ENCODE assay signal across 23 cellular contexts in genomic region chr1:33706634-33707255, GRCh38.
"Had no signal": no experiment of that assay in that cellular context is flagged by ENCODE, and none has a peak within 500 bp of the region (broad histone marks: within the 10 kb centered on the region; RNA-seq: fewer than 3 reads in every experiment).

No MANE protein-coding gene starts in this region.

- H3K4me2 ChIP-seq: hepatocyte had no signal

- H3K27ac ChIP-seq: coronary artery, dorsolateral prefrontal cortex, esophagus squamous epithelium, gastrocnemius medialis, hepatocyte, left lung, lower lobe of right lung had no signal

- H3K4me1 Mint-ChIP-seq: mesothelial cell of epicardium had no signal

- H3K27ac Mint-ChIP-seq: mesothelial cell of epicardium had no signal

- H3K36me3 ChIP-seq: esophagus squamous epithelium, gastrocnemius medialis, left lung, lower lobe of right lung had no signal

- H3K9me3 ChIP-seq: esophagus squamous epithelium, gastrocnemius medialis, left lung, lower lobe of right lung, mucosa of descending colon had no signal

- H3K4me1 ChIP-seq: esophagus squamous epithelium, gastrocnemius medialis, left lung, lower lobe of right lung had no signal

- H3K4me3 Mint-ChIP-seq: mesothelial cell of epicardium had no signal

- H3K79me2 ChIP-seq: hepatocyte had no signal

- FAIRE-seq: colon, endothelial cell of umbilical vein, islet of Langerhans, keratinocyte had no signal

- H2AFZ ChIP-seq: hepatocyte had no signal

- DNase-seq: dermis blood vessel endothelial cell; dorsolateral prefrontal cortex; effector CD4-positive, alpha-beta T cell; effector memory CD4-positive, alpha-beta T cell; esophagus squamous epithelium; foreskin fibroblast; foreskin melanocyte; gastrocnemius medialis; glutamatergic neuron; hypothalamus; left cardiac atrium; left lung; left ventricle myocardium superior; lower lobe of right lung; mesenchymal stem cell; mucosa of descending colon had no signal

- H3K4me3 ChIP-seq: coronary artery, dorsolateral prefrontal cortex, esophagus squamous epithelium, gastrocnemius medialis, hepatocyte, left lung, lower lobe of right lung, mucosa of descending colon had no signal

- ATAC-seq: gastrocnemius medialis, left cardiac atrium, left lung, left ventricle myocardium superior, lower lobe of right lung, mucosa of descending colon had no signal

- H3K36me3 Mint-ChIP-seq: mesothelial cell of epicardium had no signal

- H3K27me3 ChIP-seq: dorsolateral prefrontal cortex, hepatocyte had no signal
